31 cellular contexts compared by ENCODE assay signal in the genomic region with DNA sequence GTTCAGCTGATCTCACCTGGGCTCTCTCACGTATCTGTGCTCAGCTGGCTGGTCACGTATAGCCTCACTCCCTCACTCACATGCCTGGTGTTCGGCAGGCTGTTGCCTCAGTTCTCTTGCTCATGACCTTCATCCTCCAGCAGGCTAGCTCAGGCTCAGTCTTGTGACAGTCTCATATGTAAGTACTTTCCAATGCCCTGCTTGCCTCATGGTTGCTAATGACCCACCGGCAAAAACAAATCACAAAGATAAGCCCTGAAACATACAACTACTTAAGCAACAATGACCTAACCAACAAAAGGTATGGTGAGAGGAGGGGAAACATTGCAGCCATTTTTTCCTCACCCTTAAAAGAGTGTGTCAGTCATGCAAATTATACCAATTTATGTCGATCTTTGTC. TPM values are rescaled to one million over a fixed set of nuclear protein-coding genes. Genes with fewer than 3 reads are reported as not detected.
"Had no signal": no experiment of that assay in that cellular context is flagged by ENCODE, and none has a peak within 500 bp of the region (broad histone marks: within the 10 kb centered on the region; RNA-seq: fewer than 3 reads in every experiment).

No MANE protein-coding gene starts in this region.

- ATAC-seq: activated naive CD4-positive, alpha-beta T cell treated with anti-CD3 and anti-CD28 coated beads, Interleukin-2, amount 50 U/mL, for 72 hours; activated T-cell treated with anti-CD3 and anti-CD28 coated beads, Interleukin-2, amount 50 U/mL, for 72 hours; body of pancreas; effector memory CD8-positive, alpha-beta T cell; foreskin keratinocyte; gastrocnemius medialis had no signal

- H3K4me1 Mint-ChIP-seq: activated CD4-positive, alpha-beta memory T cell treated with anti-CD3 and anti-CD28 coated beads, Interleukin-2, amount 10 ng/mL, durations not matched to agents 7 days and 5 days; activated CD4-positive, alpha-beta T cell treated with anti-CD3 and anti-CD28 coated beads, Interleukin-2, amount 10 ng/mL, durations not matched to agents 7 days and 5 days; activated naive CD4-positive, alpha-beta T cell treated with anti-CD3 and anti-CD28 coated beads, Interleukin-2, amount 10 ng/mL, durations not matched to agents 7 days and 5 days had no signal

- H3K4me3 ChIP-seq: body of pancreas, esophagus muscularis mucosa, gastrocnemius medialis had no signal

- H3K27me3 ChIP-seq: body of pancreas, esophagus muscularis mucosa, foreskin keratinocyte, gastrocnemius medialis had no signal

- H3K36me3 Mint-ChIP-seq: activated naive CD4-positive, alpha-beta T cell treated with anti-CD3 and anti-CD28 coated beads, Interleukin-2, amount 10 ng/mL, durations not matched to agents 7 days and 5 days; activated naive CD4-positive, alpha-beta T cell treated with anti-CD3 and anti-CD28 coated beads, Interleukin-2, amount 50 U/mL, for 72 hours; activated naive CD8-positive, alpha-beta T cell treated with anti-CD3 and anti-CD28 coated beads, Interleukin-2, amount 10 ng/mL, durations not matched to agents 7 days and 5 days had no signal

- DNase-seq: activated CD4-positive, alpha-beta memory T cell treated with anti-CD3 and anti-CD28 coated beads, Interleukin-2, amount 10 ng/mL, durations not matched to agents 7 days and 5 days; activated CD4-positive, alpha-beta T cell treated with anti-CD3 and anti-CD28 coated beads for 4 hours; activated CD4-positive, alpha-beta T cell treated with anti-CD3 and anti-CD28 coated beads, Interleukin-2, amount 10 ng/mL, durations not matched to agents 7 days and 5 days; activated CD4-positive, alpha-beta T cell treated with anti-CD3 and anti-CD28 coated beads, Interleukin-2, amount 50 U/mL, for 4 hours; activated CD4-positive, CD25-positive, alpha-beta regulatory T cell; activated CD4-positive, CD25-positive, alpha-beta regulatory T cell treated with anti-CD3 and anti-CD28 coated beads, Interleukin-2, amount 50 U/mL, for 72 hours; activated CD8-positive, alpha-beta memory T cell treated with anti-CD3 and anti-CD28 coated beads, Interleukin-2, amount 50 U/mL, for 48 hours; activated gamma-delta T cell; activated naive CD4-positive, alpha-beta T cell; activated naive CD4-positive, alpha-beta T cell treated with anti-CD3 and anti-CD28 coated beads, Interleukin-2, amount 10 ng/mL, durations not matched to agents 7 days and 5 days; activated naive CD8-positive, alpha-beta T cell treated with anti-CD3 and anti-CD28 coated beads, Interleukin-2, amount 10 ng/mL, durations not matched to agents 7 days and 5 days; activated T-cell treated with anti-CD3 and anti-CD28 coated beads for 4 hours; activated T-cell treated with anti-CD3 and anti-CD28 coated beads, Interleukin-2, amount 50 U/mL, for 24 hours; activated T-cell treated with anti-CD3 and anti-CD28 coated beads, Interleukin-2, amount 50 U/mL, for 72 hours; amniotic stem cell; anterior cingulate cortex; body of pancreas; caudate nucleus; cortex of kidney; dermis blood vessel endothelial cell; effector CD4-positive, alpha-beta T cell; effector memory CD8-positive, alpha-beta T cell; erythroblast; foreskin keratinocyte; gastrocnemius medialis; glutamatergic neuron; T-helper 2 cell had no signal

- H3K36me3 ChIP-seq: esophagus muscularis mucosa, gastrocnemius medialis had no signal

- H3K4me1 ChIP-seq: esophagus muscularis mucosa, foreskin keratinocyte, gastrocnemius medialis had no signal

- H3K9me3 ChIP-seq: body of pancreas, esophagus muscularis mucosa, gastrocnemius medialis had no signal

- H3K27ac Mint-ChIP-seq: activated CD4-positive, alpha-beta memory T cell treated with anti-CD3 and anti-CD28 coated beads, Interleukin-2, amount 10 ng/mL, durations not matched to agents 7 days and 5 days; activated CD4-positive, alpha-beta T cell treated with anti-CD3 and anti-CD28 coated beads, Interleukin-2, amount 10 ng/mL, durations not matched to agents 7 days and 5 days; activated naive CD4-positive, alpha-beta T cell treated with anti-CD3 and anti-CD28 coated beads, Interleukin-2, amount 10 ng/mL, durations not matched to agents 7 days and 5 days; activated naive CD4-positive, alpha-beta T cell treated with anti-CD3 and anti-CD28 coated beads, Interleukin-2, amount 50 U/mL, for 72 hours; activated naive CD8-positive, alpha-beta T cell treated with anti-CD3 and anti-CD28 coated beads, Interleukin-2, amount 10 ng/mL, durations not matched to agents 7 days and 5 days; activated T-cell treated with anti-CD3 and anti-CD28 coated beads, Interleukin-2, amount 50 U/mL, for 24 hours; activated T-cell treated with anti-CD3 and anti-CD28 coated beads, Interleukin-2, amount 50 U/mL, for 72 hours; effector memory CD8-positive, alpha-beta T cell had no signal

- H3K4me3 Mint-ChIP-seq: activated CD4-positive, alpha-beta memory T cell treated with anti-CD3 and anti-CD28 coated beads, Interleukin-2, amount 10 ng/mL, durations not matched to agents 7 days and 5 days; activated CD4-positive, alpha-beta T cell treated with anti-CD3 and anti-CD28 coated beads, Interleukin-2, amount 10 ng/mL, durations not matched to agents 7 days and 5 days; activated naive CD4-positive, alpha-beta T cell treated with anti-CD3 and anti-CD28 coated beads, Interleukin-2, amount 10 ng/mL, durations not matched to agents 7 days and 5 days; activated naive CD8-positive, alpha-beta T cell treated with anti-CD3 and anti-CD28 coated beads, Interleukin-2, amount 10 ng/mL, durations not matched to agents 7 days and 5 days; activated T-cell treated with anti-CD3 and anti-CD28 coated beads, Interleukin-2, amount 50 U/mL, for 24 hours; activated T-cell treated with anti-CD3 and anti-CD28 coated beads, Interleukin-2, amount 50 U/mL, for 72 hours; effector memory CD8-positive, alpha-beta T cell had no signal

- H3K27ac ChIP-seq: esophagus muscularis mucosa, foreskin keratinocyte, gastrocnemius medialis had no signal

- H3K9me3 Mint-ChIP-seq: activated CD4-positive, alpha-beta memory T cell treated with anti-CD3 and anti-CD28 coated beads, Interleukin-2, amount 10 ng/mL, durations not matched to agents 7 days and 5 days; activated CD4-positive, alpha-beta T cell treated with anti-CD3 and anti-CD28 coated beads, Interleukin-2, amount 10 ng/mL, durations not matched to agents 7 days and 5 days; activated naive CD4-positive, alpha-beta T cell treated with anti-CD3 and anti-CD28 coated beads, Interleukin-2, amount 10 ng/mL, durations not matched to agents 7 days and 5 days; activated naive CD4-positive, alpha-beta T cell treated with anti-CD3 and anti-CD28 coated beads, Interleukin-2, amount 50 U/mL, for 72 hours; activated naive CD8-positive, alpha-beta T cell treated with anti-CD3 and anti-CD28 coated beads, Interleukin-2, amount 10 ng/mL, durations not matched to agents 7 days and 5 days; activated T-cell treated with anti-CD3 and anti-CD28 coated beads, Interleukin-2, amount 50 U/mL, for 24 hours; activated T-cell treated with anti-CD3 and anti-CD28 coated beads, Interleukin-2, amount 50 U/mL, for 72 hours; effector memory CD8-positive, alpha-beta T cell had no signal

RNA-seq across cellular contexts. Expression of gene MEPE, which starts 25.0 kb away (rescaled TPM):
- total RNA-seq: activated CD4-positive, alpha-beta memory T cell treated with anti-CD3 and anti-CD28 coated beads, Interleukin-2, amount 10 ng/mL, durations not matched to agents 7 days and 5 days; activated CD4-positive, alpha-beta T cell treated with anti-CD3 and anti-CD28 coated beads, Interleukin-2, amount 10 ng/mL, durations not matched to agents 7 days and 5 days; activated naive CD4-positive, alpha-beta T cell treated with anti-CD3 and anti-CD28 coated beads, Interleukin-2, amount 50 U/mL, for 72 hours; activated naive CD8-positive, alpha-beta T cell treated with anti-CD3 and anti-CD28 coated beads, Interleukin-2, amount 10 ng/mL, durations not matched to agents 7 days and 5 days; activated T-cell treated with anti-CD3 and anti-CD28 coated beads, Interleukin-2, amount 50 U/mL, for 72 hours; body of pancreas; chondrocyte; dermis blood vessel endothelial cell; esophagus muscularis mucosa; foreskin keratinocyte; gastrocnemius medialis; T-helper 1 cell treated with Interleukin-12 subunit alpha and Interleukin-12 subunit beta and Interleukin-4 antibody, amounts not matched to agents 30 ng/mL and 1 ng/mL, for 36 hours had no signal
- polyA plus RNA-seq: foreskin keratinocyte had no signal

RNA-seq across cellular contexts. Expression of gene IBSP, which starts 58.4 kb away (rescaled TPM):
- total RNA-seq: activated CD4-positive, alpha-beta memory T cell treated with anti-CD3 and anti-CD28 coated beads, Interleukin-2, amount 10 ng/mL, durations not matched to agents 7 days and 5 days; activated CD4-positive, alpha-beta T cell treated with anti-CD3 and anti-CD28 coated beads, Interleukin-2, amount 10 ng/mL, durations not matched to agents 7 days and 5 days; activated naive CD4-positive, alpha-beta T cell treated with anti-CD3 and anti-CD28 coated beads, Interleukin-2, amount 50 U/mL, for 72 hours; activated naive CD8-positive, alpha-beta T cell treated with anti-CD3 and anti-CD28 coated beads, Interleukin-2, amount 10 ng/mL, durations not matched to agents 7 days and 5 days; activated T-cell treated with anti-CD3 and anti-CD28 coated beads, Interleukin-2, amount 50 U/mL, for 72 hours; body of pancreas; dermis blood vessel endothelial cell; esophagus muscularis mucosa; foreskin keratinocyte; gastrocnemius medialis; T-helper 1 cell treated with Interleukin-12 subunit alpha and Interleukin-12 subunit beta and Interleukin-4 antibody, amounts not matched to agents 30 ng/mL and 1 ng/mL, for 36 hours had no signal
- polyA plus RNA-seq: foreskin keratinocyte had no signal
